1 cellular context compared by ENCODE assay signal in genomic region chr6:98946266-98946817, GRCh38.
TF ChIP-seq lines count a peak whose summit lies in the region.

No MANE protein-coding gene starts in this region.

TF ChIP-seq in GM23338, 12 proteins besides CTCF, POLR2A, EP300 and RAD21 (continued from another document):
- TF ChIP-seq ZNF462 (CRISPR knock-in tag; IDR thresholded peaks at IDR 0.05) (no peak), CREB1 (CRISPR knock-in tag; IDR thresholded peaks at IDR 0.05; ENCODE audit: low read depth) (no peak), ETS1 (IDR thresholded peaks at IDR 0.05) (no peak), ZNF331 (CRISPR knock-in tag; IDR thresholded peaks at IDR 0.05; ENCODE audit: low read depth) (no peak), EZH2 (IDR thresholded peaks at IDR 0.05; ENCODE audit: low read depth, unreplicated experiment) (no peak)
